In genomic region chr6:14129572-14129971, GRCh38 we compare ENCODE assay signal across 8 cellular contexts. TPM values are rescaled to one million over a fixed set of nuclear protein-coding genes. Genes with fewer than 3 reads are reported as not detected.
DNase-seq lines count a peak whose midpoint lies in the region; ATAC-seq and TF ChIP-seq lines count a peak whose summit lies in the region.

No MANE protein-coding gene starts in this region.

- peak overlapping the region; percentile 43 for H3K27ac ChIP-seq in OCI-LY3 (ENCODE audit: low read length)
- no peak overlapping the region for H3K27ac ChIP-seq in caudate nucleus (ENCODE audit: low read depth, low read length)
- H3K27ac ChIP-seq in thoracic aorta: no peak overlapping the region

- no peak overlapping the region for H2AFZ ChIP-seq in OCI-LY3 (ENCODE audit: low read depth, low read length)

- peaks cover 51% of the 10 kb centered on the region for H3K4me1 ChIP-seq in OCI-LY3 (ENCODE audit: low read length)
- H3K4me1 ChIP-seq in thoracic aorta (ENCODE audit: control insufficient read depth in 1 of 2, low read depth in 2 of 2): peaks cover 0 to 14% of the 10 kb centered on the region in 2 donors

- DNase-seq in 8988T: peak; percentile 30
- peak; percentile 70 for DNase-seq in GM03348 (ENCODE audit: low spot score)
- DNase-seq in HPDE6-E6E7 (ENCODE audit: extremely low spot score): peak; percentile 54
- DNase-seq in caudate nucleus (lab: John Stamatoyannopoulos, UW): peak in 41 of 61 donors; percentile 3 to 76 (median 28)
- peak; percentile 76 for DNase-seq in kidney tubule cell (ENCODE audit: low spot score)
- DNase-seq in thoracic aorta (ENCODE audit: low spot score): no peak

- H3K4me3 ChIP-seq in OCI-LY3 (ENCODE audit: low read length): no peak overlapping the region
- H3K4me3 ChIP-seq in thoracic aorta: no peak overlapping the region

- peaks cover 100% of the 10 kb centered on the region for H4K20me1 ChIP-seq in OCI-LY3 (ENCODE audit: insufficient read depth, low read length)

- H3K27me3 ChIP-seq in OCI-LY3 (ENCODE audit: low read depth, low read length) (no peaks in the 10 kb centered on the region), thoracic aorta (replicated peaks; ENCODE audit: insufficient read depth) (no peaks in the 10 kb centered on the region)

- H3K9me3 ChIP-seq in OCI-LY3 (ENCODE audit: insufficient read depth, low read length) (no peaks in the 10 kb centered on the region), thoracic aorta (no peaks in the 10 kb centered on the region)

- peak overlapping the region; percentile 31; the same call in 1 of the 2 replicates for H3K4me2 ChIP-seq in OCI-LY3 (ENCODE audit: low read length)

- no peak overlapping the region for H3K9ac ChIP-seq in OCI-LY3 (ENCODE audit: low read length)

- H3K79me2 ChIP-seq in OCI-LY3 (ENCODE audit: low read length): peaks cover 100% of the 10 kb centered on the region

- TF ChIP-seq CTCF in OCI-LY3 (IDR thresholded peaks at IDR 0.05; ENCODE audit: low read depth, low read length) (peak; percentile 24; the same call in 1 of the 2 replicates), thoracic aorta (IDR thresholded peaks at IDR 0.05) (peak; percentile 51)

- H3K36me3 ChIP-seq in OCI-LY3 (replicated peaks; ENCODE audit: low read depth, low read length): peaks cover 94% of the 10 kb centered on the region
- no peaks in the 10 kb centered on the region for H3K36me3 ChIP-seq in thoracic aorta

- no peak for ATAC-seq in thoracic aorta (ENCODE audit: insufficient number of reproducible peaks, low FRiP score, low read depth)
- ATAC-seq in HG02973 (IDR thresholded peaks at IDR 0.05; ENCODE audit: unreplicated experiment): no peak

RNA-seq across cellular contexts. Expression of gene CD83, which starts 12.0 kb away (rescaled TPM):
- total RNA-seq in thoracic aorta: 1 to 10 TPM; 1.1 to 8.0 TPM
